ENCODE assay signal across 24 cellular contexts in the genomic region with DNA sequence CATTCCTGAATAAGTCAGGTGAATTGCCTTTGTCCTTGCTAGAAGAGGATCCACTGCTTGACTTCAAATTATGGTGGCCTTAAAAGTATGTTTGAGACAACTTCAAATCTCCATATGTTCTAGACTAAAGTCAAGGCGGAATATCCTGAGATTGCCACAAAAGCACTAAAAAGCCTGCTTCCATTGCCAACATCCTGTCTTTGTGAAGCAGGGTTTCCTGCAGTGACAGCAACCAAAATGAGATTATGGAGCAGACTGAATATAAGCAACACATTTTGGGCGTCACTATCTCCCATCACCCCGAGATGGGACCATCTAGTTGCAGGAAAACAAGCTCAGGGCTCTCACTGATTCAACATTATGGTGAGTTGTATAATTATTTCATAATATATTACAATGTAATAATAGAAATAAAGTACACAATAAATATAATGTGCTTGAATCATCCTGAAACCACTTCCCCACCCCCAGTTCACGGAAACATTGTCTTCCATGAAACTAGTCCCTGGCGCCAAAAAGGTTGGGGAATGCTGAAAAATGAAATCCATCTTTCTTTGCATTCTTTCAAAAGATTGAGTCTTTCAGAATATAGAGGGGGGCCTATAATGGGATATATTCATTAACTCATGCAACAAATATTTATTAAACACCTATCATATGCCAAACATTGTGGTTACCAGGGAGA.
"Had no signal": no experiment of that assay in that cellular context is flagged by ENCODE, and none has a peak within 500 bp of the region (broad histone marks: within the 10 kb centered on the region; RNA-seq: fewer than 3 reads in every experiment).

No MANE protein-coding gene starts in this region.

- DNase-seq: activated CD4-positive, alpha-beta T cell treated with anti-CD3 and anti-CD28 coated beads for 48 hours; activated CD4-positive, alpha-beta T cell treated with anti-CD3 and anti-CD28 coated beads, Interleukin-2, amount 50 U/mL, for 4 hours; activated CD4-positive, CD25-positive, alpha-beta regulatory T cell treated with anti-CD3 and anti-CD28 coated beads, Interleukin-2, amount 50 U/mL, for 72 hours; activated CD8-positive, alpha-beta memory T cell treated with anti-CD3 and anti-CD28 coated beads, Interleukin-2, amount 50 U/mL, for 48 hours; activated CD8-positive, alpha-beta T cell treated with anti-CD3 and anti-CD28 coated beads, Interleukin-2, amount 10 ng/mL, durations not matched to agents 7 days and 5 days; activated effector memory CD4-positive, alpha-beta T cell treated with Interleukin-2 at 50 U/mL for 16 hours; activated naive CD4-positive, alpha-beta T cell; activated T-cell treated with anti-CD3 and anti-CD28 coated beads, Interleukin-2, amount 50 U/mL, for 1 hour; body of pancreas; Kasumi-1; NCI-H1105 treated with DMSO at 0.1 percent for 48 hours; NCI-H1436 treated with DMSO at 0.1 percent for 48 hours; NCI-H187; NCI-H2081; NCI-H446; NCI-H524; PC-9; SIG-M5; T-helper 1 cell; WERI-Rb-1 had no signal

- ATAC-seq: activated CD8-positive, alpha-beta T cell treated with anti-CD3 and anti-CD28 coated beads, Interleukin-2, amount 10 ng/mL, durations not matched to agents 7 days and 5 days; body of pancreas; K562 had no signal

- H3K9me3 ChIP-seq: body of pancreas had no signal

- H3K27ac ChIP-seq: ascending aorta, PC-9, SK-N-MC, WERI-Rb-1 had no signal

- FAIRE-seq: K562 had no signal

- H3K4me2 ChIP-seq: PC-9 had no signal

- H3K36me3 ChIP-seq: ascending aorta, cardiac muscle cell, WERI-Rb-1 had no signal

- H3K4me1 ChIP-seq: ascending aorta had no signal

- H3K27me3 ChIP-seq: ascending aorta, body of pancreas, cardiac muscle cell had no signal

- H2AFZ ChIP-seq: PC-9 had no signal

- H3K4me3 ChIP-seq: ascending aorta, body of pancreas, cardiac muscle cell, K562, PC-9, SK-N-MC had no signal
